22 cellular contexts compared by ENCODE assay signal in genomic region chr17:58595194-58595792, GRCh38.
DNase-seq lines count a peak whose midpoint lies in the region; ATAC-seq, FAIRE-seq and TF ChIP-seq lines count a peak whose summit lies in the region.
"Had no signal": no experiment of that assay in that cellular context is flagged by ENCODE, and none has a peak within 500 bp of the region (broad histone marks: within the 10 kb centered on the region; RNA-seq: fewer than 3 reads in every experiment).

No MANE protein-coding gene starts in this region.

- intact Hi-C loops in right lobe of liver (cut with DNase I), result no loop called here

- no peaks in the 10 kb centered on the region for H3F3A ChIP-seq in OCI-LY1 (ENCODE audit: insufficient read depth, low read length)

- H4K20me1 ChIP-seq in OCI-LY1 (ENCODE audit: insufficient read depth, low read length), result no peaks in the 10 kb centered on the region
- H4K20me1 ChIP-seq in H1 (replicated peaks in 1 of 2; ENCODE audit: control insufficient read depth in 1 of 2, insufficient read depth in 2 of 2, low read length in 2 of 2), result no peaks in the 10 kb centered on the region

- no peak overlapping the region for H4K8ac ChIP-seq in H1 (ENCODE audit: extremely low read depth, insufficient read depth, low read length)

- no peak overlapping the region for H3K27ac ChIP-seq in OCI-LY1 (ENCODE audit: low read depth, low read length, poor library complexity, severe bottlenecking)
- no peak overlapping the region for H3K27ac ChIP-seq in H1 (ENCODE audit: low read depth, low read length)
- no peak overlapping the region for H3K27ac ChIP-seq in right lobe of liver
- H3K27ac ChIP-seq: coronary artery, lower lobe of right lung, SK-N-MC, thyroid gland had no signal

- H3K9me2 ChIP-seq in OCI-LY1 (ENCODE audit: low read depth, low read length), result no peaks in the 10 kb centered on the region

- no peak overlapping the region for H4K5ac ChIP-seq in H1 (ENCODE audit: insufficient read length, low read depth, low read length)

- H3K79me1 ChIP-seq in H1 (ENCODE audit: low read depth, low read length), result no peaks in the 10 kb centered on the region

- no peak overlapping the region for H3K4me3 ChIP-seq in OCI-LY1 (ENCODE audit: low read depth, low read length, poor library complexity, severe bottlenecking)
- no peak overlapping the region for H3K4me3 ChIP-seq in H1 (ENCODE audit: extremely low read depth in 1 of 4, insufficient read depth in 2 of 4, low read depth in 3 of 4, low read length in 4 of 4)
- no peak overlapping the region for H3K4me3 ChIP-seq in right lobe of liver
- H3K4me3 ChIP-seq: coronary artery, lower lobe of right lung, SK-N-MC, thyroid gland had no signal

- TF ChIP-seq CTCF in OCI-LY1 (IDR thresholded peaks at IDR 0.05; ENCODE audit: low read length) (peak; percentile 26; the same call in 1 of the 2 replicates), H1 (IDR thresholded peaks at IDR 0.05; ENCODE audit: control extremely low read depth in 1 of 3, insufficient read depth in 1 of 3, low read depth in 1 of 3, low read length in 3 of 3) (no peak), right lobe of liver (IDR thresholded peaks at IDR 0.05) (no peak)

- H3K4me1 ChIP-seq in OCI-LY1 (ENCODE audit: insufficient read depth, low read length, severe bottlenecking) (no peaks in the 10 kb centered on the region), H1 (replicated peaks in 1 of 4; ENCODE audit: control insufficient read depth in 3 of 4, insufficient read depth in 4 of 4, low read length in 3 of 4) (no peaks in the 10 kb centered on the region), right lobe of liver (no peaks in the 10 kb centered on the region)
- H3K4me1 ChIP-seq: lower lobe of right lung, thyroid gland had no signal

- CTCF ChIA-PET in H1 (lab: Charles Lee; ENCODE audit: partially characterized antibody), result interaction anchor here (0.5 to 4.2 kb wide), 16 partner anchors 9 to 1474 kb away, joined by 3 to 40 read pairs (median 4); no protein-coding TSS in a partner anchor

- no peak overlapping the region for H3K23ac ChIP-seq in H1 (ENCODE audit: insufficient read length)

- FAIRE-seq in GM12892 (lab: Jason Lieb, UNC) (peak; percentile 9), H1 (lab: Jason Lieb, UNC) (no peak)

- H3K18ac ChIP-seq in H1 (ENCODE audit: extremely low read depth, low read length), result no peak overlapping the region

- DNase-seq in GF-D8 (lab: John Stamatoyannopoulos, UW) (peak; percentile 6), GM12892 (ENCODE audit: insufficient read length) (no peak), H1 (ENCODE audit: low read depth in 1 of 2, low spot score in 2 of 2) (no peak), glomerular visceral epithelial cell (ENCODE audit: extremely low spot score) (no peak), right lobe of liver (no peak)
- DNase-seq: activated naive CD8-positive, alpha-beta T cell treated with anti-CD3 and anti-CD28 coated beads, Interleukin-2, amount 50 U/mL, for 24 hours; CD4-positive, alpha-beta memory T cell; DMS79 treated with DMSO at 0.1 percent for 48 hours; lower lobe of right lung; NCI-H1092 treated with DMSO at 0.1 percent for 48 hours; NCI-H2107; NCI-H510A; nucleus accumbens; T1000; thyroid gland had no signal

- no peak overlapping the region for H3K56ac ChIP-seq in H1 (replicated peaks; ENCODE audit: insufficient read length, low read depth, low read length)

- H2BK120ac ChIP-seq in H1 (replicated peaks; ENCODE audit: low read depth, low read length), result no peak overlapping the region

- H3K4me2 ChIP-seq in OCI-LY1 (ENCODE audit: low read length) (no peak overlapping the region), H1 (ENCODE audit: insufficient read depth in 1 of 2, low read depth in 2 of 2, low read length in 2 of 2) (no peak overlapping the region)

- H2AFZ ChIP-seq in OCI-LY1 (ENCODE audit: low read length) (no peak overlapping the region), H1 (ENCODE audit: low read length) (no peak overlapping the region; the same call in 1 of the 2 replicates)

- POLR2A ChIA-PET in H1 (lab: Charles Lee; ENCODE audit: partially characterized antibody), result interaction anchor here (0.9 to 2.3 kb wide), 4 partner anchors 15 to 64 kb away, joined by 3 to 9 read pairs (median 4); no protein-coding TSS in a partner anchor

- TF ChIP-seq POLR2A in GM12892 (IDR thresholded peaks at IDR 0.05; ENCODE audit: low read depth, low read length) (no peak), H1 (IDR thresholded peaks at IDR 0.05; ENCODE audit: control extremely low read depth in 1 of 2, low read depth in 2 of 2, low read length in 2 of 2) (no peak), right lobe of liver (IDR thresholded peaks at IDR 0.05) (no peak)

- no peak overlapping the region for H2BK5ac ChIP-seq in H1 (ENCODE audit: low read depth, low read length)

- H3K79me2 ChIP-seq in OCI-LY1 (ENCODE audit: insufficient read depth, low read length) (no peaks in the 10 kb centered on the region), H1 (ENCODE audit: control insufficient read depth in 1 of 2, insufficient read depth in 2 of 2, low read length in 2 of 2) (no peaks in the 10 kb centered on the region)

- 82% methylated on average over 5 of the region's 5 CpGs; no CpG with 5 or more reads in 1 of the 2 experiments for WGBS in H1 (ENCODE audit: extremely low coverage in 1 of 2, insufficient coverage in 1 of 2, insufficient read length in 1 of 2, insufficient replicate concordance in 2 of 2, low coverage in 1 of 2, low lambda C conversion rate in 2 of 2, missing lambda C conversion rate in 1 of 2), 2 experiments
- WGBS in right lobe of liver (ENCODE audit: insufficient coverage, low coverage, low lambda C conversion rate, missing lambda C conversion rate), result 84% methylated on average over 5 of the region's 5 CpGs

- no peaks in the 10 kb centered on the region for H3K23me2 ChIP-seq in H1 (ENCODE audit: low read depth, low read length)

- H3K27me3 ChIP-seq in OCI-LY1 (ENCODE audit: insufficient read depth, low read length) (no peaks in the 10 kb centered on the region), H1 (replicated peaks in 1 of 4; ENCODE audit: control insufficient read depth in 3 of 4, extremely low read depth in 1 of 4, insufficient read depth in 3 of 4, low read length in 3 of 4) (no peaks in the 10 kb centered on the region; a peak in 1 of 7 replicates), right lobe of liver (no peaks in the 10 kb centered on the region)
- H3K27me3 ChIP-seq: thyroid gland had no signal

- H3K9me3 ChIP-seq in OCI-LY1 (ENCODE audit: low read length), result no peaks in the 10 kb centered on the region
- no peaks in the 10 kb centered on the region for H3K9me3 ChIP-seq in H1 (ENCODE audit: insufficient read depth in 2 of 2, low read depth in 1 of 2, low read length in 1 of 2)
- H3K9me3 ChIP-seq in right lobe of liver, result no peaks in the 10 kb centered on the region
- H3K9me3 ChIP-seq: lower lobe of right lung, thyroid gland had no signal

- no peak for ATAC-seq in GM21515 (IDR thresholded peaks at IDR 0.05; ENCODE audit: unreplicated experiment)
- ATAC-seq in GM19452 (IDR thresholded peaks at IDR 0.05; ENCODE audit: unreplicated experiment), result no peak
- ATAC-seq in right lobe of liver, result no peak
- ATAC-seq: activated naive CD8-positive, alpha-beta T cell treated with anti-CD3 and anti-CD28 coated beads, Interleukin-2, amount 50 U/mL, for 24 hours; lower lobe of right lung; sciatic nerve; stimulated activated memory B cell treated with anti-CD40 and anti-IgM and Interleukin-4, amounts not matched to agents 10 μg/mL and 1 μg/mL and 100 μg/mL, for 72 hours had no signal

- H3K4ac ChIP-seq in H1 (replicated peaks; ENCODE audit: insufficient read length, low read depth, low read length), result no peak overlapping the region

- no peak overlapping the region for H3K9ac ChIP-seq in OCI-LY1 (ENCODE audit: low read length)
- no peak overlapping the region for H3K9ac ChIP-seq in H1 (replicated peaks in 1 of 4; ENCODE audit: extremely low read depth in 1 of 4, low read depth in 3 of 4, low read length in 3 of 4)

- TF ChIP-seq EP300 in H1 (IDR thresholded peaks at IDR 0.05; ENCODE audit: borderline replicate concordance in 1 of 2, low read depth in 2 of 2, low read length in 2 of 2), result no peak

- peak; percentile 20 to 44 for TF ChIP-seq RAD21 in H1 (IDR thresholded peaks at IDR 0.05 in 1 of 2, conservative IDR thresholded peaks at IDR 0.05 in 1 of 2; ENCODE audit: low read depth in 2 of 2, low read length in 2 of 2)

- H4K91ac ChIP-seq in H1 (replicated peaks; ENCODE audit: insufficient read length, low read length), result no peak overlapping the region

- no peak overlapping the region for H2BK12ac ChIP-seq in H1 (ENCODE audit: low read depth, low read length)

- no peak overlapping the region for H3K14ac ChIP-seq in H1 (ENCODE audit: insufficient read length)

- no peak overlapping the region for H2BK20ac ChIP-seq in H1 (ENCODE audit: low read length)

- H3K36me3 ChIP-seq in OCI-LY1 (ENCODE audit: insufficient read depth, low read length), result no peaks in the 10 kb centered on the region
- H3K36me3 ChIP-seq in H1 (ENCODE audit: control insufficient read depth in 2 of 4, insufficient read depth in 4 of 4, low read length in 3 of 4), result no peaks in the 10 kb centered on the region
- no peaks in the 10 kb centered on the region for H3K36me3 ChIP-seq in right lobe of liver
- H3K36me3 ChIP-seq: lower lobe of right lung, thyroid gland had no signal

- H2BK15ac ChIP-seq in H1 (ENCODE audit: low read length), result no peak overlapping the region

- no peak overlapping the region for H2AK5ac ChIP-seq in H1 (ENCODE audit: low read depth, low read length)

TF ChIP-seq in H1, 55 proteins besides CTCF, POLR2A, EP300 and RAD21:
- TF ChIP-seq POU5F1 (IDR thresholded peaks at IDR 0.05; ENCODE audit: low read depth, low read length) (no peak), EGR1 (IDR thresholded peaks at IDR 0.05; ENCODE audit: borderline replicate concordance, low read depth, low read length) (no peak), POLR2AphosphoS5 (IDR thresholded peaks at IDR 0.05; ENCODE audit: low read depth, low read length) (no peak), CHD2 (IDR thresholded peaks at IDR 0.05; ENCODE audit: low read length) (no peak), TCF12 (IDR thresholded peaks at IDR 0.05; ENCODE audit: low read depth, low read length) (no peak)
